In the genomic region with DNA sequence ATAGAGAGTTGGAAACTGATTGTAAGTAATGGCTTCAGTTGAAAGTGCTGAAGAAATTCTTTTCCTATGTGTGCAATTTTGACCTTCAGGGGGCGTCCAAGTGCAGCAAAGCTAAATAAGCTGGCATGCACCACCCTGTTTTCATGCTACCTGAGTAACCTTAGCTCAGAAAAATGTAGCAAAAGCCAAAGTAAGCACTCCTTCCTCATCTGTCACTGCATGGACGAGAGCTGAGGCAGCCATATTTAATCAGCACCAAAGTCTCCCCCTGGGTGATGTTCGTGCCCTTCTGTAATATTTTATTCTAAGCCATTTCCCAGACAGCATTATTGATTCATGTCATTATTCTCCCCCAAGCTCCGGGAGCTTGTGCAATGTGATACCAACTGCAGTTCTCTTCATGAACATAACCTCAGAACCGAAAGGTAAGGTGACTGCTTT, we compare ENCODE assay signal across 1 cellular context.
TF ChIP-seq lines count a peak whose summit lies in the region.

No MANE protein-coding gene starts in this region.

TF ChIP-seq in GM23338, 12 proteins besides CTCF, POLR2A, EP300 and RAD21 (continued from another document):
- TF ChIP-seq, protein P1, sequence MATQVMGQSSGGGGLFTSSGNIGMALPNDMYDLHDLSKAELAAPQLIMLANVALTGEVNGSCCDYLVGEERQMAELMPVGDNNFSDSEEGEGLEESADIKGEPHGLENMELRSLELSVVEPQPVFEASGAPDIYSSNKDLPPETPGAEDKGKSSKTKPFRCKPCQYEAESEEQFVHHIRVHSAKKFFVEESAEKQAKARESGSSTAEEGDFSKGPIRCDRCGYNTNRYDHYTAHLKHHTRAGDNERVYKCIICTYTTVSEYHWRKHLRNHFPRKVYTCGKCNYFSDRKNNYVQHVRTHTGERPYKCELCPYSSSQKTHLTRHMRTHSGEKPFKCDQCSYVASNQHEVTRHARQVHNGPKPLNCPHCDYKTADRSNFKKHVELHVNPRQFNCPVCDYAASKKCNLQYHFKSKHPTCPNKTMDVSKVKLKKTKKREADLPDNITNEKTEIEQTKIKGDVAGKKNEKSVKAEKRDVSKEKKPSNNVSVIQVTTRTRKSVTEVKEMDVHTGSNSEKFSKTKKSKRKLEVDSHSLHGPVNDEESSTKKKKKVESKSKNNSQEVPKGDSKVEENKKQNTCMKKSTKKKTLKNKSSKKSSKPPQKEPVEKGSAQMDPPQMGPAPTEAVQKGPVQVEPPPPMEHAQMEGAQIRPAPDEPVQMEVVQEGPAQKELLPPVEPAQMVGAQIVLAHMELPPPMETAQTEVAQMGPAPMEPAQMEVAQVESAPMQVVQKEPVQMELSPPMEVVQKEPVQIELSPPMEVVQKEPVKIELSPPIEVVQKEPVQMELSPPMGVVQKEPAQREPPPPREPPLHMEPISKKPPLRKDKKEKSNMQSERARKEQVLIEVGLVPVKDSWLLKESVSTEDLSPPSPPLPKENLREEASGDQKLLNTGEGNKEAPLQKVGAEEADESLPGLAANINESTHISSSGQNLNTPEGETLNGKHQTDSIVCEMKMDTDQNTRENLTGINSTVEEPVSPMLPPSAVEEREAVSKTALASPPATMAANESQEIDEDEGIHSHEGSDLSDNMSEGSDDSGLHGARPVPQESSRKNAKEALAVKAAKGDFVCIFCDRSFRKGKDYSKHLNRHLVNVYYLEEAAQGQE (IDR thresholded peaks at IDR 0.05; ENCODE audit: unreplicated experiment) = no peak
- TF ChIP-seq JUNB (IDR thresholded peaks at IDR 0.05; ENCODE audit: unreplicated experiment) (no peak), EZH2phosphoT487 (IDR thresholded peaks at IDR 0.05; ENCODE audit: unreplicated experiment) (no peak), EZH2 (IDR thresholded peaks at IDR 0.05; ENCODE audit: low read depth, unreplicated experiment) (no peak), POLR2AphosphoS5 (IDR thresholded peaks at IDR 0.05; ENCODE audit: low read depth) (no peak), NANOG (IDR thresholded peaks at IDR 0.05; ENCODE audit: borderline replicate concordance) (no peak)
